ENCODE assay signal across 15 cellular contexts in the genomic region with DNA sequence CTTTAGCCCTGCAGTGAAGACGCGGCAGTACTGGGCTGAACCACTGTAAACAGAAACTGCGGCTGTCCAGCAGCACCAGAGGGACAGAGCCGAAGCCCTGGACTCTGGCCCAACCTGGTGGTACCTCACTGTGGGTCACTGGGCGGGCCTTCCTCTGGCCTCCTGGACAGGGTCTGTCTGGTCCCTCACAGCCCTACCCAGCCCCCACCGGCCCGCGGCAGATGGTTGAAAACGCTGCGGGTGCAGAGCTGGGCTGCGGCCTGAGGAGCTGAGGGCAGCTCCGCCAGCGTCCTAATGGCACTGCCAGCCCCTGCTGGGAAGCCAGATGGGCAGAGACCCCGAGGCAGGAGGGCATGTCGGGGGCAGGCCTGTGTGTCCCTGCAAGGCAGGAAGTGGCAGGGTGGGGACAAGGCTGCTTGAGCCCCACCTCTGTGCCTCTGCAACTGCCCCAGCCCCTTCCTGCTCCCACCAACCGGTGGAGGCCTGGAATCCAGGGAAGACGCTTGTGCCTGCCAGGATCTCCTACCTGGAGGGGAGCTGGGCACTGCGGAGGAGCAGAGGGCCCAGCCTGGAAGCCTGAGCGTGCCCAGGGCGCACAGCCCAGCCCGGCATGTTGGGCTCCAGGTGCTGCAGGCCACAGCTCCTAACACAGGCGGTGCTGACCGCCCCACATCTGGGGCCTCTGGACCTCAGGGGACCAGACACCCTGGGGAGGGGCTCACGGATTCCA. TPM values are rescaled to one million over a fixed set of nuclear protein-coding genes. Genes with fewer than 3 reads are reported as not detected.
DNase-seq lines count a peak whose midpoint lies in the region; ATAC-seq and TF ChIP-seq lines count a peak whose summit lies in the region.
"Had no signal": no experiment of that assay in that cellular context is flagged by ENCODE, and none has a peak within 500 bp of the region (broad histone marks: within the 10 kb centered on the region; RNA-seq: fewer than 3 reads in every experiment).

No MANE protein-coding gene starts in this region.

- H3K4me1 ChIP-seq in BLaER1 treated with 17β-estradiol and CSF1 and Interleukin-3, amounts not matched to agents 10 nM and 100 nM: peaks cover 65 to 100% (median 92%) of the 10 kb centered on the region in 10 experiments
- peaks cover 22% of the 10 kb centered on the region for H3K4me1 ChIP-seq in right cardiac atrium (ENCODE audit: control insufficient read depth, insufficient read depth, low read length)
- H3K4me1 ChIP-seq in SJCRH30: no peaks in the 10 kb centered on the region; the same call in 1 of the 2 replicates
- H3K4me1 ChIP-seq: colonic mucosa had no signal

- WGBS in right cardiac atrium: 75% methylated on average over 24 of the region's 24 CpGs

- no peaks in the 10 kb centered on the region for H3K9me3 ChIP-seq in BLaER1 treated with 17β-estradiol and CSF1 and Interleukin-3, amounts not matched to agents 10 nM and 100 nM (replicated peaks in 1 of 11)
- H3K9me3 ChIP-seq in WERI-Rb-1 (ENCODE audit: severe bottlenecking): no peaks in the 10 kb centered on the region
- no peaks in the 10 kb centered on the region for H3K9me3 ChIP-seq in right cardiac atrium (ENCODE audit: control insufficient read depth, low read length)
- no peaks in the 10 kb centered on the region for H3K9me3 ChIP-seq in SJCRH30 (replicated peaks)
- H3K9me3 ChIP-seq: colonic mucosa had no signal

- DNase-seq in WERI-Rb-1: peak; percentile 67
- peak; percentile 25 to 67 (median 58) for DNase-seq in right cardiac atrium
- peak in 6 of 10 donors; percentile 8 to 90 (median 51) for DNase-seq in posterior cingulate gyrus
- no peak for DNase-seq in HT-29 (ENCODE audit: low spot score)
- no peak for DNase-seq in SJCRH30
- no peak for DNase-seq in activated CD8-positive, alpha-beta memory T cell treated with anti-CD3 and anti-CD28 coated beads, Interleukin-2, amount 50 U/mL, for 4 hours
- DNase-seq: activated CD8-positive, alpha-beta T cell treated with anti-CD3 and anti-CD28 coated beads for 36 hours; activated naive CD4-positive, alpha-beta T cell treated with anti-CD3 and anti-CD28 coated beads for 36 hours; colonic mucosa; HCEC 1CT; NCI-H1105; T-helper 9 cell had no signal

- H3K4me3 ChIP-seq in BLaER1 treated with 17β-estradiol and CSF1 and Interleukin-3, amounts not matched to agents 10 nM and 100 nM: no peak overlapping the region; a peak in 1 of 20 replicates
- H3K4me3 ChIP-seq in WERI-Rb-1 (ENCODE audit: low read depth, low read length) (no peak overlapping the region), right cardiac atrium (ENCODE audit: low read length) (no peak overlapping the region), SJCRH30 (no peak overlapping the region)
- H3K4me3 ChIP-seq: colonic mucosa had no signal

- peak overlapping the region; percentile 88 to 99 (median 97) for H3K4me2 ChIP-seq in BLaER1 treated with 17β-estradiol and CSF1 and Interleukin-3, amounts not matched to agents 10 nM and 100 nM

- no peak for ATAC-seq in right cardiac atrium
- no peak for ATAC-seq in HG03442 (IDR thresholded peaks at IDR 0.05; ENCODE audit: unreplicated experiment)
- ATAC-seq: activated CD8-positive, alpha-beta T cell treated with anti-CD3 and anti-CD28 coated beads for 36 hours; naive thymus-derived CD8-positive, alpha-beta T cell had no signal

- peak overlapping the region in 7 of 11 experiments; percentile 18 to 54 (median 40); a peak in 15 of 22 replicates for H3K27ac ChIP-seq in BLaER1 treated with 17β-estradiol and CSF1 and Interleukin-3, amounts not matched to agents 10 nM and 100 nM
- H3K27ac ChIP-seq in WERI-Rb-1: peak overlapping the region; percentile 71
- no peak overlapping the region for H3K27ac ChIP-seq in right cardiac atrium (ENCODE audit: low read length)
- no peak overlapping the region for H3K27ac ChIP-seq in SJCRH30
- H3K27ac ChIP-seq: colonic mucosa had no signal

- TF ChIP-seq CTCF in WERI-Rb-1 (IDR thresholded peaks at IDR 0.05; ENCODE audit: low read depth, low read length): no peak

- H3K36me3 ChIP-seq in BLaER1 treated with 17β-estradiol and CSF1 and Interleukin-3, amounts not matched to agents 10 nM and 100 nM: peaks cover 0 to 16% (median 2%) of the 10 kb centered on the region in 11 experiments; a peak in 8 of 22 replicates
- H3K36me3 ChIP-seq in WERI-Rb-1 (peaks cover 32% of the 10 kb centered on the region), SJCRH30 (no peaks in the 10 kb centered on the region)
- H3K36me3 ChIP-seq: colonic mucosa had no signal

- intact Hi-C loops in right cardiac atrium (cut with DNase I): no loop called here
- intact Hi-C loops in posterior cingulate gyrus (cut with DNase I): no loop called here

- peak overlapping the region in 9 of 11 experiments; percentile 13 to 59 (median 48); a peak in 11 of 22 replicates for H3K9ac ChIP-seq in BLaER1 treated with 17β-estradiol and CSF1 and Interleukin-3, amounts not matched to agents 10 nM and 100 nM

- H4K20me1 ChIP-seq in BLaER1 treated with 17β-estradiol and CSF1 and Interleukin-3, amounts not matched to agents 10 nM and 100 nM: peaks cover 27 to 100% (median 93%) of the 10 kb centered on the region in 11 experiments; a peak in 20 of 22 replicates

- H3K27me3 ChIP-seq in BLaER1 treated with 17β-estradiol and CSF1 and Interleukin-3, amounts not matched to agents 10 nM and 100 nM: no peaks in the 10 kb centered on the region
- H3K27me3 ChIP-seq in WERI-Rb-1 (ENCODE audit: insufficient read depth, low read depth, severe bottlenecking) (no peaks in the 10 kb centered on the region), right cardiac atrium (ENCODE audit: control insufficient read depth, insufficient read depth) (no peaks in the 10 kb centered on the region), SJCRH30 (no peaks in the 10 kb centered on the region)
- H3K27me3 ChIP-seq: colonic mucosa had no signal

RNA-seq across cellular contexts. Expression of a gene that starts 36.3 kb away (rescaled TPM):
- 10 to 100 TPM; 13.3 to 28.4 (median 21.1) TPM for total RNA-seq in right cardiac atrium
- 19.8 TPM for polyA plus RNA-seq in right cardiac atrium
- 17.6 and 17.7 TPM in 2 replicates for total RNA-seq in HT-29 (2014; rRNA removed; shearing (Covaris generic))
- total RNA-seq in SJCRH30 (2014; rRNA removed; shearing (Covaris generic)): 18.8 and 20.0 TPM in 2 replicates

Comparison
In these comparisons a context has a peak if more than half of its experiments do, and no peak if none do; other contexts are left out.
1. H3K27ac ChIP-seq: peak in BLaER1 treated with 17β-estradiol and CSF1 and Interleukin-3, amounts not matched to agents 10 nM and 100 nM (7 of 11) and WERI-Rb-1 (single experiment); none in right cardiac atrium (single experiment) and SJCRH30 (single experiment).
2. DNase-seq: peak in WERI-Rb-1 (single experiment), right cardiac atrium (3 of 3) and posterior cingulate gyrus (6 of 10); none in HT-29 (single experiment), SJCRH30 (0 of 2) and activated CD8-positive, alpha-beta memory T cell treated with anti-CD3 and anti-CD28 coated beads, Interleukin-2, amount 50 U/mL, for 4 hours (single experiment).